ENCODE assay signal across 10 cellular contexts in genomic region chr21:15514073-15514946, GRCh38.
DNase-seq lines count a peak whose midpoint lies in the region; ATAC-seq, FAIRE-seq and TF ChIP-seq lines count a peak whose summit lies in the region.
"Had no signal": no experiment of that assay in that cellular context is flagged by ENCODE, and none has a peak within 500 bp of the region (broad histone marks: within the 10 kb centered on the region; RNA-seq: fewer than 3 reads in every experiment).

No MANE protein-coding gene starts in this region.

- TF ChIP-seq POLR2A in H54 (IDR thresholded peaks at IDR 0.05; ENCODE audit: low read depth, low read length), result no peak

- DNase-seq in T-helper 1 cell (peak in 4 of 5 donors; percentile 19 to 78 (median 36)), epithelial cell of prostate (ENCODE audit: low read depth, low spot score) (peak; percentile 1), NCI-H1417 (lab: John Stamatoyannopoulos, UW) (no peak), H54 (ENCODE audit: insufficient read length, low spot score) (no peak), NCI-H2227 (lab: John Stamatoyannopoulos, UW; ENCODE audit: unreplicated experiment) (no peak)

- peak overlapping the region; percentile 56 for H3K4me3 Mint-ChIP-seq in stimulated activated naive CD8-positive, alpha-beta T cell treated with anti-CD3 and anti-CD28 coated beads, Interleukin-15, Interleukin-2, amounts not matched to agents 100 ng/mL and 50 ng/mL, for 24 hours

- peaks cover 5% of the 10 kb centered on the region for H3K36me3 Mint-ChIP-seq in stimulated activated naive CD8-positive, alpha-beta T cell treated with anti-CD3 and anti-CD28 coated beads, Interleukin-15, Interleukin-2, amounts not matched to agents 100 ng/mL and 50 ng/mL, for 24 hours (ENCODE audit: low read depth)

- ATAC-seq in GM18861 (IDR thresholded peaks at IDR 0.05; ENCODE audit: unreplicated experiment) (peak; percentile 94), HG03039 (IDR thresholded peaks at IDR 0.05; ENCODE audit: unreplicated experiment) (peak; percentile 97)

- H3K27me3 Mint-ChIP-seq in stimulated activated naive CD8-positive, alpha-beta T cell treated with anti-CD3 and anti-CD28 coated beads, Interleukin-15, Interleukin-2, amounts not matched to agents 100 ng/mL and 50 ng/mL, for 24 hours, result no peaks in the 10 kb centered on the region

- H3K27ac Mint-ChIP-seq in stimulated activated naive CD8-positive, alpha-beta T cell treated with anti-CD3 and anti-CD28 coated beads, Interleukin-15, Interleukin-2, amounts not matched to agents 100 ng/mL and 50 ng/mL, for 24 hours, result peak overlapping the region; percentile 78

- H3K9me3 Mint-ChIP-seq in stimulated activated naive CD8-positive, alpha-beta T cell treated with anti-CD3 and anti-CD28 coated beads, Interleukin-15, Interleukin-2, amounts not matched to agents 100 ng/mL and 50 ng/mL, for 24 hours, result peaks cover 5% of the 10 kb centered on the region

- peaks cover 27% of the 10 kb centered on the region for H3K4me1 Mint-ChIP-seq in stimulated activated naive CD8-positive, alpha-beta T cell treated with anti-CD3 and anti-CD28 coated beads, Interleukin-15, Interleukin-2, amounts not matched to agents 100 ng/mL and 50 ng/mL, for 24 hours (ENCODE audit: low read depth)

- no peak overlapping the region for H3K27ac ChIP-seq in epithelial cell of prostate
- H3K27ac ChIP-seq: thoracic aorta had no signal

- FAIRE-seq in H54 (lab: Jason Lieb, UNC), result no peak
- FAIRE-seq: endothelial cell of umbilical vein had no signal

Comparison
In these comparisons a context has a peak if more than half of its experiments do, and no peak if none do; other contexts are left out.
1. DNase-seq: peak in T-helper 1 cell (4 of 5) and epithelial cell of prostate (single experiment); none in NCI-H1417 (0 of 3), H54 (single experiment) and NCI-H2227 (single experiment).